ENCODE assay signal across 12 cellular contexts in genomic region chr3:188183452-188183851, GRCh38.
"Had no signal": no experiment of that assay in that cellular context is flagged by ENCODE, and none has a peak within 500 bp of the region (broad histone marks: within the 10 kb centered on the region; RNA-seq: fewer than 3 reads in every experiment).

No MANE protein-coding gene starts in this region.

- H3K4me3 ChIP-seq: lower lobe of right lung, ovary had no signal

- H3K27ac ChIP-seq: lower lobe of right lung, ovary had no signal

- H3K9me3 ChIP-seq: lower lobe of right lung, ovary, SK-N-SH had no signal

- H3K4me2 ChIP-seq: SK-N-SH had no signal

- ATAC-seq: activated T-cell treated with anti-CD3 and anti-CD28 coated beads, Interleukin-2, amount 50 U/mL, for 4 hours; lower lobe of right lung; stimulated activated memory B cell treated with anti-CD40 and anti-IgM and Interleukin-4, amounts not matched to agents 10 μg/mL and 1 μg/mL and 100 μg/mL, for 72 hours; T-cell had no signal

- H3K27me3 ChIP-seq: ovary had no signal

- DNase-seq: activated CD4-positive, alpha-beta memory T cell treated with anti-CD3 and anti-CD28 coated beads, Interleukin-2, amount 10 ng/mL, durations not matched to agents 7 days and 5 days; activated effector memory CD4-positive, alpha-beta T cell treated with Interleukin-2 at 50 U/mL for 16 hours; activated T-cell treated with anti-CD3 and anti-CD28 coated beads, Interleukin-2, amount 50 U/mL, for 4 hours; caudate nucleus; foreskin fibroblast; immature natural killer cell; lower lobe of right lung; ovary; SK-N-SH; T-cell; T-helper 9 cell had no signal

- H3K9me2 ChIP-seq: SK-N-SH had no signal

- H3K36me3 ChIP-seq: ovary had no signal
